Comparison of ENCODE assay signal across 8 cellular contexts in genomic region chr19:8209965-8210659, GRCh38. TPM values are rescaled to one million over a fixed set of nuclear protein-coding genes. Genes with fewer than 3 reads are reported as not detected.
A peak's percentile ranks its signal among the peaks of the same experiment; 100 is the strongest.
DNase-seq lines count a peak whose midpoint lies in the region; ATAC-seq and TF ChIP-seq lines count a peak whose summit lies in the region.

No MANE protein-coding gene starts in this region.

- H3K4me3 Mint-ChIP-seq in naive thymus-derived CD8-positive, alpha-beta T cell: peak overlapping the region; percentile 85 to 99 (median 90)

- H3K9ac ChIP-seq in colonic mucosa (ENCODE audit: low read depth in 2 of 2, low read length in 2 of 2): peak overlapping the region; percentile 63 to 75

- H3K27me3 Mint-ChIP-seq in naive thymus-derived CD8-positive, alpha-beta T cell: peaks cover 0 to 1% (median 0%) of the 10 kb centered on the region in 5 donors

- peak overlapping the region; percentile 73 for H3K27ac ChIP-seq in colonic mucosa

- no peaks in the 10 kb centered on the region for H3K36me3 ChIP-seq in colonic mucosa

- no peaks in the 10 kb centered on the region for H3K9me3 ChIP-seq in colonic mucosa

- no peaks in the 10 kb centered on the region for H3K4me1 ChIP-seq in colonic mucosa

- intact Hi-C loops in colonic mucosa (cut with DNase I): no loop called here

- peaks cover 4% of the 10 kb centered on the region for H3K27me3 ChIP-seq in colonic mucosa

- POLR2A ChIA-PET in naive thymus-derived CD8-positive, alpha-beta T cell (lab: Charles Lee): interaction anchor here (0.6 to 2.9 kb wide), 9 partner anchors 8 to 327 kb away, joined by 3 to 31 read pairs (median 4); partner anchors contain the start of genes NDUFA7 and RPS28

- no peaks in the 10 kb centered on the region for H3K9me3 Mint-ChIP-seq in naive thymus-derived CD8-positive, alpha-beta T cell

- H3K36me3 Mint-ChIP-seq in naive thymus-derived CD8-positive, alpha-beta T cell: peaks cover 0 to 2% (median 0%) of the 10 kb centered on the region in 3 donors

- TF ChIP-seq CTCF in colonic mucosa (IDR thresholded peaks at IDR 0.05): no peak

- no peak for ATAC-seq in naive thymus-derived CD8-positive, alpha-beta T cell
- no peak for ATAC-seq in GM21381 (IDR thresholded peaks at IDR 0.05; ENCODE audit: unreplicated experiment)

- DNase-seq in Jurkat, Clone E6-1 (ENCODE audit: low read depth, low spot score): no peak
- no peak for DNase-seq in colonic mucosa
- DNase-seq in naive thymus-derived CD8-positive, alpha-beta T cell: no peak
- DNase-seq in kidney tubule cell (ENCODE audit: low spot score): no peak
- DNase-seq in NCI-H510A treated with DMSO at 0.1 percent for 48 hours (lab: John Stamatoyannopoulos, UW): no peak
- DNase-seq in T-helper 9 cell: no peak

- H3K4me1 Mint-ChIP-seq in naive thymus-derived CD8-positive, alpha-beta T cell: peaks cover 28 to 43% (median 40%) of the 10 kb centered on the region in 4 donors

- peak overlapping the region; percentile 75 to 97 (median 90) for H3K27ac Mint-ChIP-seq in naive thymus-derived CD8-positive, alpha-beta T cell

- peak overlapping the region; percentile 77 for H3K4me3 ChIP-seq in GM08714 (ENCODE audit: low read length)
- H3K4me3 ChIP-seq in Jurkat, Clone E6-1 (ENCODE audit: low read length): peak overlapping the region; percentile 59
- peak overlapping the region; percentile 63 for H3K4me3 ChIP-seq in colonic mucosa

RNA-seq across cellular contexts. Expression of gene CERS4, which starts 0.9 kb away (rescaled TPM):
- polyA plus RNA-seq in Jurkat, Clone E6-1 (2012; ENCODE audit: insufficient read depth, insufficient read length): 16.3 TPM
- total RNA-seq in colonic mucosa: 1 to 10 TPM; 2.9 to 5.3 TPM
- 10 to 100 TPM; 26.2 to 31.7 TPM for total RNA-seq in naive thymus-derived CD8-positive, alpha-beta T cell
- polyA plus RNA-seq in naive thymus-derived CD8-positive, alpha-beta T cell: 1 to 10 TPM; 5.4 to 8.0 (median 7.9) TPM

Comparison
In these comparisons a context has a peak if more than half of its experiments do, and no peak if none do; other contexts are left out.
1. RNA of gene CERS4, which starts 0.9 kb away (total RNA-seq): 26.2 to 31.7 TPM in naive thymus-derived CD8-positive, alpha-beta T cell; 2.9 to 5.3 TPM in colonic mucosa; every median in the first group is over 4 times any median in the second.
2. Peak in every context shown above with its lines, with median percentiles within 50 percentile points of each other: H3K4me3 ChIP-seq.